Comparison of ENCODE assay signal across 3 cellular contexts in genomic region chr12:124544311-124544970, GRCh38.
TF ChIP-seq lines count a peak whose summit lies in the region.

No MANE protein-coding gene starts in this region.

TF ChIP-seq in GM12878, 131 proteins besides CTCF, POLR2A, EP300 and RAD21:
- TF ChIP-seq STAT1 (conservative IDR thresholded peaks at IDR 0.05), result no peak
- TF ChIP-seq ZNF207 (IDR thresholded peaks at IDR 0.05; ENCODE audit: borderline replicate concordance), result no peak
- TF ChIP-seq RUNX3 (IDR thresholded peaks at IDR 0.05; ENCODE audit: low read length), result no peak
- TF ChIP-seq CBX3 (IDR thresholded peaks at IDR 0.05; ENCODE audit: borderline replicate concordance, low read depth), result no peak
- TF ChIP-seq FOXK2 (IDR thresholded peaks at IDR 0.05), result no peak
- no peak for TF ChIP-seq NRF1 (conservative IDR thresholded peaks at IDR 0.05; ENCODE audit: low read depth, low read length)

TF ChIP-seq in neural cell, 6 proteins besides CTCF, POLR2A, EP300 and RAD21:
- no peak for TF ChIP-seq POLR2AphosphoS5 (IDR thresholded peaks at IDR 0.05)
- TF ChIP-seq EZH2 (IDR thresholded peaks at IDR 0.05; ENCODE audit: borderline replicate concordance, insufficient read depth, low read length, poor library complexity, severe bottlenecking), result no peak
- TF ChIP-seq, protein P1, sequence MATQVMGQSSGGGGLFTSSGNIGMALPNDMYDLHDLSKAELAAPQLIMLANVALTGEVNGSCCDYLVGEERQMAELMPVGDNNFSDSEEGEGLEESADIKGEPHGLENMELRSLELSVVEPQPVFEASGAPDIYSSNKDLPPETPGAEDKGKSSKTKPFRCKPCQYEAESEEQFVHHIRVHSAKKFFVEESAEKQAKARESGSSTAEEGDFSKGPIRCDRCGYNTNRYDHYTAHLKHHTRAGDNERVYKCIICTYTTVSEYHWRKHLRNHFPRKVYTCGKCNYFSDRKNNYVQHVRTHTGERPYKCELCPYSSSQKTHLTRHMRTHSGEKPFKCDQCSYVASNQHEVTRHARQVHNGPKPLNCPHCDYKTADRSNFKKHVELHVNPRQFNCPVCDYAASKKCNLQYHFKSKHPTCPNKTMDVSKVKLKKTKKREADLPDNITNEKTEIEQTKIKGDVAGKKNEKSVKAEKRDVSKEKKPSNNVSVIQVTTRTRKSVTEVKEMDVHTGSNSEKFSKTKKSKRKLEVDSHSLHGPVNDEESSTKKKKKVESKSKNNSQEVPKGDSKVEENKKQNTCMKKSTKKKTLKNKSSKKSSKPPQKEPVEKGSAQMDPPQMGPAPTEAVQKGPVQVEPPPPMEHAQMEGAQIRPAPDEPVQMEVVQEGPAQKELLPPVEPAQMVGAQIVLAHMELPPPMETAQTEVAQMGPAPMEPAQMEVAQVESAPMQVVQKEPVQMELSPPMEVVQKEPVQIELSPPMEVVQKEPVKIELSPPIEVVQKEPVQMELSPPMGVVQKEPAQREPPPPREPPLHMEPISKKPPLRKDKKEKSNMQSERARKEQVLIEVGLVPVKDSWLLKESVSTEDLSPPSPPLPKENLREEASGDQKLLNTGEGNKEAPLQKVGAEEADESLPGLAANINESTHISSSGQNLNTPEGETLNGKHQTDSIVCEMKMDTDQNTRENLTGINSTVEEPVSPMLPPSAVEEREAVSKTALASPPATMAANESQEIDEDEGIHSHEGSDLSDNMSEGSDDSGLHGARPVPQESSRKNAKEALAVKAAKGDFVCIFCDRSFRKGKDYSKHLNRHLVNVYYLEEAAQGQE (IDR thresholded peaks at IDR 0.05; ENCODE audit: borderline replicate concordance), result no peak
- no peak for TF ChIP-seq MXI1 (conservative IDR thresholded peaks at IDR 0.05; ENCODE audit: poor library complexity, severe bottlenecking)
- TF ChIP-seq SMC3 (conservative IDR thresholded peaks at IDR 0.05; ENCODE audit: poor library complexity), result no peak
- TF ChIP-seq TAF1 (IDR thresholded peaks at IDR 0.05; ENCODE audit: low read depth), result no peak
TF ChIP-seq in neural cell: peak in this region for 0.

TF ChIP-seq in HepG2, 621 proteins besides CTCF, POLR2A, EP300 and RAD21 (continues in another document):
- TF ChIP-seq RARG (CRISPR knock-in tag; IDR thresholded peaks at IDR 0.05; ENCODE audit: low read depth) (no peak), RFX3 (CRISPR knock-in tag; IDR thresholded peaks at IDR 0.05) (no peak), ZBTB44 (CRISPR knock-in tag; IDR thresholded peaks at IDR 0.05) (no peak), ZNF333 (CRISPR knock-in tag; IDR thresholded peaks at IDR 0.05; ENCODE audit: borderline replicate concordance) (no peak), FOXC1 (CRISPR knock-in tag; IDR thresholded peaks at IDR 0.05; ENCODE audit: borderline replicate concordance) (no peak), ZNF547 (CRISPR knock-in tag; IDR thresholded peaks at IDR 0.05) (no peak), HNRNPL (IDR thresholded peaks at IDR 0.05; ENCODE audit: low read depth, low read length) (no peak), NFAT5 (CRISPR knock-in tag; IDR thresholded peaks at IDR 0.05) (no peak), ZNF510 (CRISPR knock-in tag; IDR thresholded peaks at IDR 0.05; ENCODE audit: low read depth) (no peak)
- TF ChIP-seq, protein P2, sequence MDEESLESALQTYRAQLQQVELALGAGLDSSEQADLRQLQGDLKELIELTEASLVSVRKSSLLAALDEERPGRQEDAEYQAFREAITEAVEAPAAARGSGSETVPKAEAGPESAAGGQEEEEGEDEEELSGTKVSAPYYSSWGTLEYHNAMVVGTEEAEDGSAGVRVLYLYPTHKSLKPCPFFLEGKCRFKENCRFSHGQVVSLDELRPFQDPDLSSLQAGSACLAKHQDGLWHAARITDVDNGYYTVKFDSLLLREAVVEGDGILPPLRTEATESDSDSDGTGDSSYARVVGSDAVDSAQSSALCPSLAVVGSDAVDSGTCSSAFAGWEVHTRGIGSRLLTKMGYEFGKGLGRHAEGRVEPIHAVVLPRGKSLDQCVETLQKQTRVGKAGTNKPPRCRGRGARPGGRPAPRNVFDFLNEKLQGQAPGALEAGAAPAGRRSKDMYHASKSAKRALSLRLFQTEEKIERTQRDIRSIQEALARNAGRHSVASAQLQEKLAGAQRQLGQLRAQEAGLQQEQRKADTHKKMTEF (CRISPR knock-in tag; IDR thresholded peaks at IDR 0.05), result no peak
- TF ChIP-seq, protein P3, sequence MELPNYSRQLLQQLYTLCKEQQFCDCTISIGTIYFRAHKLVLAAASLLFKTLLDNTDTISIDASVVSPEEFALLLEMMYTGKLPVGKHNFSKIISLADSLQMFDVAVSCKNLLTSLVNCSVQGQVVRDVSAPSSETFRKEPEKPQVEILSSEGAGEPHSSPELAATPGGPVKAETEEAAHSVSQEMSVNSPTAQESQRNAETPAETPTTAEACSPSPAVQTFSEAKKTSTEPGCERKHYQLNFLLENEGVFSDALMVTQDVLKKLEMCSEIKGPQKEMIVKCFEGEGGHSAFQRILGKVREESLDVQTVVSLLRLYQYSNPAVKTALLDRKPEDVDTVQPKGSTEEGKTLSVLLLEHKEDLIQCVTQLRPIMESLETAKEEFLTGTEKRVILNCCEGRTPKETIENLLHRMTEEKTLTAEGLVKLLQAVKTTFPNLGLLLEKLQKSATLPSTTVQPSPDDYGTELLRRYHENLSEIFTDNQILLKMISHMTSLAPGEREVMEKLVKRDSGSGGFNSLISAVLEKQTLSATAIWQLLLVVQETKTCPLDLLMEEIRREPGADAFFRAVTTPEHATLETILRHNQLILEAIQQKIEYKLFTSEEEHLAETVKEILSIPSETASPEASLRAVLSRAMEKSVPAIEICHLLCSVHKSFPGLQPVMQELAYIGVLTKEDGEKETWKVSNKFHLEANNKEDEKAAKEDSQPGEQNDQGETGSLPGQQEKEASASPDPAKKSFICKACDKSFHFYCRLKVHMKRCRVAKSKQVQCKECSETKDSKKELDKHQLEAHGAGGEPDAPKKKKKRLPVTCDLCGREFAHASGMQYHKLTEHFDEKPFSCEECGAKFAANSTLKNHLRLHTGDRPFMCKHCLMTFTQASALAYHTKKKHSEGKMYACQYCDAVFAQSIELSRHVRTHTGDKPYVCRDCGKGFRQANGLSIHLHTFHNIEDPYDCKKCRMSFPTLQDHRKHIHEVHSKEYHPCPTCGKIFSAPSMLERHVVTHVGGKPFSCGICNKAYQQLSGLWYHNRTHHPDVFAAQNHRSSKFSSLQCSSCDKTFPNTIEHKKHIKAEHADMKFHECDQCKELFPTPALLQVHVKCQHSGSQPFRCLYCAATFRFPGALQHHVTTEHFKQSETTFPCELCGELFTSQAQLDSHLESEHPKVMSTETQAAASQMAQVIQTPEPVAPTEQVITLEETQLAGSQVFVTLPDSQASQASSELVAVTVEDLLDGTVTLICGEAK (IDR thresholded peaks at IDR 0.05), result no peak
- TF ChIP-seq, protein P3 (CRISPR knock-in tag; IDR thresholded peaks at IDR 0.05), result no peak
- TF ChIP-seq, protein P4, sequence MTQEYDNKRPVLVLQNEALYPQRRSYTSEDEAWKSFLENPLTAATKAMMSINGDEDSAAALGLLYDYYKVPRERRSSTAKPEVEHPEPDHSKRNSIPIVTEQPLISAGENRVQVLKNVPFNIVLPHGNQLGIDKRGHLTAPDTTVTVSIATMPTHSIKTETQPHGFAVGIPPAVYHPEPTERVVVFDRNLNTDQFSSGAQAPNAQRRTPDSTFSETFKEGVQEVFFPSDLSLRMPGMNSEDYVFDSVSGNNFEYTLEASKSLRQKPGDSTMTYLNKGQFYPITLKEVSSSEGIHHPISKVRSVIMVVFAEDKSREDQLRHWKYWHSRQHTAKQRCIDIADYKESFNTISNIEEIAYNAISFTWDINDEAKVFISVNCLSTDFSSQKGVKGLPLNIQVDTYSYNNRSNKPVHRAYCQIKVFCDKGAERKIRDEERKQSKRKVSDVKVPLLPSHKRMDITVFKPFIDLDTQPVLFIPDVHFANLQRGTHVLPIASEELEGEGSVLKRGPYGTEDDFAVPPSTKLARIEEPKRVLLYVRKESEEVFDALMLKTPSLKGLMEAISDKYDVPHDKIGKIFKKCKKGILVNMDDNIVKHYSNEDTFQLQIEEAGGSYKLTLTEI (CRISPR knock-in tag; conservative IDR thresholded peaks at IDR 0.05), result no peak
- TF ChIP-seq, protein P5, sequence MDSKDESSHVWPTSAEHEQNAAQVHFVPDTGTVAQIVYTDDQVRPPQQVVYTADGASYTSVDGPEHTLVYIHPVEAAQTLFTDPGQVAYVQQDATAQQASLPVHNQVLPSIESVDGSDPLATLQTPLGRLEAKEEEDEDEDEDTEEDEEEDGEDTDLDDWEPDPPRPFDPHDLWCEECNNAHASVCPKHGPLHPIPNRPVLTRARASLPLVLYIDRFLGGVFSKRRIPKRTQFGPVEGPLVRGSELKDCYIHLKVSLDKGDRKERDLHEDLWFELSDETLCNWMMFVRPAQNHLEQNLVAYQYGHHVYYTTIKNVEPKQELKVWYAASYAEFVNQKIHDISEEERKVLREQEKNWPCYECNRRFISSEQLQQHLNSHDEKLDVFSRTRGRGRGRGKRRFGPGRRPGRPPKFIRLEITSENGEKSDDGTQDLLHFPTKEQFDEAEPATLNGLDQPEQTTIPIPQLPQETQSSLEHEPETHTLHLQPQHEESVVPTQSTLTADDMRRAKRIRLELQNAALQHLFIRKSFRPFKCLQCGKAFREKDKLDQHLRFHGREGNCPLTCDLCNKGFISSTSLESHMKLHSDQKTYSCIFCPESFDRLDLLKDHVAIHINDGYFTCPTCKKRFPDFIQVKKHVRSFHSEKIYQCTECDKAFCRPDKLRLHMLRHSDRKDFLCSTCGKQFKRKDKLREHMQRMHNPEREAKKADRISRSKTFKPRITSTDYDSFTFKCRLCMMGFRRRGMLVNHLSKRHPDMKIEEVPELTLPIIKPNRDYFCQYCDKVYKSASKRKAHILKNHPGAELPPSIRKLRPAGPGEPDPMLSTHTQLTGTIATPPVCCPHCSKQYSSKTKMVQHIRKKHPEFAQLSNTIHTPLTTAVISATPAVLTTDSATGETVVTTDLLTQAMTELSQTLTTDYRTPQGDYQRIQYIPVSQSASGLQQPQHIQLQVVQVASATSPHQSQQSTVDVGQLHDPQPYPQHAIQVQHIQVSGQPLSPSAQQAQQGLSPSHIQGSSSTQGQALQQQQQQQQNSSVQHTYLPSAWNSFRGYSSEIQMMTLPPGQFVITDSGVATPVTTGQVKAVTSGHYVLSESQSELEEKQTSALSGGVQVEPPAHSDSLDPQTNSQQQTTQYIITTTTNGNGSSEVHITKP (CRISPR knock-in tag; IDR thresholded peaks at IDR 0.05; ENCODE audit: low read depth), result no peak
